9 cellular contexts compared by ENCODE assay signal in the genomic region with DNA sequence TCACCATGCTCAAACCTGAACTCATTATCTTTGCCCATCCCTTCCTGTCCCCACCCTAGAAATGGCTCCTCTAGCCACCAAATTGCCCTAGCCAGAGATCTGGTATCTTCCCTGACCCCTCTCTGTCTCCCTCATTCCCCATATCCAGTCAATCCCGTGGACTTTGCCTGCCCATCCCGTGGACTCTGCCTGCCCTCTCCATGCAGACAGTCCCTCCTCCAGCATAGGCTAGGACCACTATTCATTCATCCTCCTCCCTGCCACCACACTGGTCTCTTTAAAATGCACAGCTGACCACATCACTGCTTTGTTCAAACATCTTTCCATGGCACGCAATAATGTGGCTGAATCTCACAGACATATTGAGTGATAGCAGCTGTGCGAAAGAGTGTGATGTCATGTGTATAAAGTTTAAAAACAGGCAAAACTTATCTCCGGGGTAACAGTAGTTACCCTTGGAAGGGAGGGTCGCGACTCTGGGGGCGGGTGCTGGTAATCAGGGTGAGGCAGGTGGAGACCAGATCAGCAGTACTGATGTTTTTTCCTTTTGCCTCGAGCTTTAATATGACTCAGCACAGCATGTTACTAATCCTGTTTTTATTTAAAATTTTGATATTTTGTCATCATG. TPM values are rescaled to one million over a fixed set of nuclear protein-coding genes. Genes with fewer than 3 reads are reported as not detected.
DNase-seq lines count a peak whose midpoint lies in the region; ATAC-seq and TF ChIP-seq lines count a peak whose summit lies in the region.
"Had no signal": no experiment of that assay in that cellular context is flagged by ENCODE, and none has a peak within 500 bp of the region (broad histone marks: within the 10 kb centered on the region; RNA-seq: fewer than 3 reads in every experiment).

No MANE protein-coding gene starts in this region.

- H3K4me1 ChIP-seq in esophagus (ENCODE audit: control insufficient read depth in 2 of 2, insufficient read depth in 2 of 2, low read length in 1 of 2) (peaks cover 3 to 26% of the 10 kb centered on the region in 2 donors), sigmoid colon (peaks cover 0 to 41% (median 31%) of the 10 kb centered on the region in 4 donors)

- H3K27ac ChIP-seq in esophagus (ENCODE audit: low read depth in 2 of 2, low read length in 1 of 2) (peak overlapping the region; percentile 86 to 96), sigmoid colon (peak overlapping the region; percentile 66 to 81 (median 70))

- H3K36me3 ChIP-seq in esophagus (ENCODE audit: control insufficient read depth in 2 of 2, insufficient read depth in 2 of 2, low read length in 1 of 2) (no peaks in the 10 kb centered on the region), sigmoid colon (no peaks in the 10 kb centered on the region)

- H3K27me3 ChIP-seq in esophagus (ENCODE audit: control insufficient read depth in 1 of 2, insufficient read depth in 2 of 2, low read length in 2 of 2) (no peaks in the 10 kb centered on the region), sigmoid colon (no peaks in the 10 kb centered on the region)

- no peak for TF ChIP-seq EP300 in sigmoid colon (IDR thresholded peaks at IDR 0.05)

- DNase-seq in HCEC 1CT (peak; percentile 73), RPMI7951 (ENCODE audit: low read depth) (peak; percentile 95), sigmoid colon (no peak), GM10266 (ENCODE audit: extremely low spot score) (no peak), midbrain (lab: John Stamatoyannopoulos, UW) (no peak), NCI-H524 treated with DMSO at 0.1 percent for 48 hours (lab: John Stamatoyannopoulos, UW) (no peak)
- DNase-seq: NCI-H1930 had no signal

- whole genome bisulfite sequencing in esophagus, 2 donors: 13 to 14% methylated on average over 9 of the region's 9 CpGs
- WGBS in sigmoid colon, 2 donors: 11 to 22% methylated on average over 9 of the region's 9 CpGs

- H3K9me3 ChIP-seq in esophagus (ENCODE audit: control insufficient read depth in 2 of 2, insufficient read depth in 1 of 2, low read depth in 1 of 2, low read length in 1 of 2): no peaks in the 10 kb centered on the region
- H3K9me3 ChIP-seq in sigmoid colon: no peaks in the 10 kb centered on the region

- TF ChIP-seq CTCF in sigmoid colon (IDR thresholded peaks at IDR 0.05) (no peak), GM10266 (IDR thresholded peaks at IDR 0.05; ENCODE audit: control insufficient read depth, insufficient read depth, low read depth, missing control alignments) (no peak)

- intact Hi-C loops in sigmoid colon (cut with DNase I): no loop called here

- no peak for TF ChIP-seq POLR2A in sigmoid colon (IDR thresholded peaks at IDR 0.05)

- ATAC-seq in GM19035 (IDR thresholded peaks at IDR 0.05; ENCODE audit: unreplicated experiment): no peak

- no peak overlapping the region for H3K4me3 ChIP-seq in esophagus (ENCODE audit: low read depth in 1 of 2, low read length in 2 of 2)
- H3K4me3 ChIP-seq in sigmoid colon: no peak overlapping the region

RNA-seq across cellular contexts. Expression of a gene that starts 4.8 kb away (rescaled TPM):
- 192 and 248 TPM in 2 replicates for total RNA-seq in RPMI7951 (2014; rRNA removed; shearing (Covaris generic))
- polyA plus RNA-seq in esophagus (100 to 1,000 TPM in 1 of 2 donors, 10 to 100 TPM in 1; 70.3 to 115 TPM), sigmoid colon (10 to 100 TPM in 1 of 3 donors, 1 to 10 TPM in 2; 4.2 to 44.9 (median 8.8) TPM)
- total RNA-seq in sigmoid colon: 10 to 100 TPM in 3 of 4 donors, 1 to 10 TPM in 1; 7.7 to 33.5 (median 15.3) TPM

Comparison
In these comparisons a context has a peak if more than half of its experiments do, and no peak if none do; other contexts are left out.
1. DNase-seq: peak in HCEC 1CT (single experiment) and RPMI7951 (single experiment); none in sigmoid colon (single experiment), GM10266 (single experiment), midbrain (single experiment) and NCI-H524 treated with DMSO at 0.1 percent for 48 hours (single experiment).